23 cellular contexts compared by ENCODE assay signal in genomic region chr3:135450985-135451384, GRCh38.
"Had no signal": no experiment of that assay in that cellular context is flagged by ENCODE, and none has a peak within 500 bp of the region (broad histone marks: within the 10 kb centered on the region; RNA-seq: fewer than 3 reads in every experiment).

No MANE protein-coding gene starts in this region.

- H3K36me3 ChIP-seq: heart left ventricle, prostate gland, spleen, stomach, thoracic aorta, transverse colon had no signal

- H3K27me3 ChIP-seq: transverse colon had no signal

- H3K4me3 ChIP-seq: coronary artery, heart left ventricle, lung, prostate gland, spleen, stomach, thoracic aorta, transverse colon had no signal

- H3K9me3 ChIP-seq: heart left ventricle, prostate gland, thoracic aorta, transverse colon had no signal

- H3K4me1 ChIP-seq: heart left ventricle, parathyroid adenoma, prostate gland, spleen, stomach, transverse colon had no signal

- DNase-seq: effector CD4-positive, alpha-beta T cell; endodermal cell; erythroblast; foreskin melanocyte; heart left ventricle; hippocampal formation; left colon; left ventricle myocardium superior; mesenchymal stem cell; midbrain; occipital lobe; retina; spleen; stimulated activated CD4-positive, alpha-beta T cell treated with anti-CD3 and anti-CD28 coated beads, Interleukin-2, amount 100 ng/mL, for 24 hours; stimulated activated naive CD4-positive, alpha-beta T cell; stomach; substantia nigra; transverse colon had no signal

- H3K27ac ChIP-seq: coronary artery, heart left ventricle, parathyroid adenoma, prostate gland, spleen, stomach, thoracic aorta, transverse colon had no signal

- H3K9ac ChIP-seq: parathyroid adenoma had no signal

- H2AFZ ChIP-seq: parathyroid adenoma had no signal

- H3K79me2 ChIP-seq: parathyroid adenoma had no signal
